1 cellular context compared by ENCODE assay signal in the genomic region with DNA sequence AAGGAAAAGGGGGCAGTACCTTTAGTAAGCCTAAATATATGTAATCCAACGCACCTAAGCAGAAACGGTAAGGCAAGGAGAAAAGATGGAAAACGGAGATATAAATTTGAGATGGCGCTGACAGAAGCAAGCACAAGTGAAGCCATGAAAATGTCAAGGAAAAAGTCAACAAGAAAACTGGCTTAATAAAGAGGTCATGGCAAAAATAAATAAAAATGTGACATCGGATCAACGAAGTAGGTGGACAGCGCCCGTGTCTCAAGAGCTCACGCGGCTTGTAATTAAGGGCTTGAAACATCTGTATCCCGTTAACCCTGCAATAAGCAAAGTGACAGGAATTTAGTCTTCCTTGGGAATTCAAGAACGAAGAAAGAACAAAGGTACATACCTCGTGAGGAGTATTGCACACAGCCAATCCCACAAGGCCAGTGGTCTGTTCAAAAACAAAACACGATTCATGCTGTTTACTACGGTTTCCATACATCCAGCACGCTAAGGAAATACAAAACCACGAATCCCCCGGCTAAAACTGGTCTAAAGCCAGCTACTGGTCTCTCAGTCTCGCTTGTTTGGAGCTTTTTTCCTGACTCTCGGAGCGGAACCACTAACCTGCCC.
TF ChIP-seq lines count a peak whose summit lies in the region.

No MANE protein-coding gene starts in this region.

TF ChIP-seq in HEK293, 187 proteins besides CTCF, POLR2A, EP300 and RAD21:
- TF ChIP-seq ZBTB20 (tag by site-specific recombination; IDR thresholded peaks at IDR 0.05) (peak; percentile 62; the same call in 1 of the 2 replicates), ZNF76 (tag by site-specific recombination; IDR thresholded peaks at IDR 0.05; ENCODE audit: borderline replicate concordance, low read depth) (peak; percentile 69), ZFP37 (tag by site-specific recombination; IDR thresholded peaks at IDR 0.05) (peak; percentile 71; the same call in 1 of the 2 replicates), PRDM1 (tag by site-specific recombination; IDR thresholded peaks at IDR 0.05) (0 out of 2 replicates have a peak, but pooled peaks have one; percentile 12), PRDM2 (tag by site-specific recombination; IDR thresholded peaks at IDR 0.05; ENCODE audit: borderline replicate concordance) (no peak), ZNF830 (tag by site-specific recombination; IDR thresholded peaks at IDR 0.05; ENCODE audit: low read depth) (no peak), ZNF335 (tag by site-specific recombination; conservative IDR thresholded peaks at IDR 0.05) (peak; percentile 38), ZNF660 (tag by site-specific recombination; IDR thresholded peaks at IDR 0.05) (peak; percentile 26; the same call in 1 of the 2 replicates)
- TF ChIP-seq, protein P1, sequence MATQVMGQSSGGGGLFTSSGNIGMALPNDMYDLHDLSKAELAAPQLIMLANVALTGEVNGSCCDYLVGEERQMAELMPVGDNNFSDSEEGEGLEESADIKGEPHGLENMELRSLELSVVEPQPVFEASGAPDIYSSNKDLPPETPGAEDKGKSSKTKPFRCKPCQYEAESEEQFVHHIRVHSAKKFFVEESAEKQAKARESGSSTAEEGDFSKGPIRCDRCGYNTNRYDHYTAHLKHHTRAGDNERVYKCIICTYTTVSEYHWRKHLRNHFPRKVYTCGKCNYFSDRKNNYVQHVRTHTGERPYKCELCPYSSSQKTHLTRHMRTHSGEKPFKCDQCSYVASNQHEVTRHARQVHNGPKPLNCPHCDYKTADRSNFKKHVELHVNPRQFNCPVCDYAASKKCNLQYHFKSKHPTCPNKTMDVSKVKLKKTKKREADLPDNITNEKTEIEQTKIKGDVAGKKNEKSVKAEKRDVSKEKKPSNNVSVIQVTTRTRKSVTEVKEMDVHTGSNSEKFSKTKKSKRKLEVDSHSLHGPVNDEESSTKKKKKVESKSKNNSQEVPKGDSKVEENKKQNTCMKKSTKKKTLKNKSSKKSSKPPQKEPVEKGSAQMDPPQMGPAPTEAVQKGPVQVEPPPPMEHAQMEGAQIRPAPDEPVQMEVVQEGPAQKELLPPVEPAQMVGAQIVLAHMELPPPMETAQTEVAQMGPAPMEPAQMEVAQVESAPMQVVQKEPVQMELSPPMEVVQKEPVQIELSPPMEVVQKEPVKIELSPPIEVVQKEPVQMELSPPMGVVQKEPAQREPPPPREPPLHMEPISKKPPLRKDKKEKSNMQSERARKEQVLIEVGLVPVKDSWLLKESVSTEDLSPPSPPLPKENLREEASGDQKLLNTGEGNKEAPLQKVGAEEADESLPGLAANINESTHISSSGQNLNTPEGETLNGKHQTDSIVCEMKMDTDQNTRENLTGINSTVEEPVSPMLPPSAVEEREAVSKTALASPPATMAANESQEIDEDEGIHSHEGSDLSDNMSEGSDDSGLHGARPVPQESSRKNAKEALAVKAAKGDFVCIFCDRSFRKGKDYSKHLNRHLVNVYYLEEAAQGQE (tag by site-specific recombination; IDR thresholded peaks at IDR 0.05): peak; percentile 76
